ENCODE assay signal across 1 cellular context in the genomic region with DNA sequence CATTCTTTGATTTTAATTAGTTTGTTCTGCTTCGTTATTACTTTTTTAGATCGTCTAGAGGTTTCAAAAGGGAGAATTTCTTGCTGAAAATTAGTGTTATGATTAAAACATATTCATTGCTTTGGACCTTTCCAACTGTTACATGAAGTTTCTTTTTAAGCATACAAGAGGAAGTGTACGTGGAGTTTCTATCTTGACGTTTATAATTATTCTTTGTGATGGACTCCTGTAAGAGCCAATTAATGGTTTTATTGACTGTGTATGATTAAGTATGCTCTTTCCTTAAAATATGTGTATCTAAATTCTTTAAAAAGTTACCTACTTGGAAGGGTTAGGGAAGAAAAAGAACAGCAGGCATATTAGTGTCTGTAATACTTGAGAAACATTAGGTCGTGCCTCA.
TF ChIP-seq lines count a peak whose summit lies in the region.

No MANE protein-coding gene starts in this region.

TF ChIP-seq in GM12878, 131 proteins besides CTCF, POLR2A, EP300 and RAD21:
- peak; percentile 33; the same call in 1 of the 2 replicates for TF ChIP-seq MTA2 (IDR thresholded peaks at IDR 0.05; ENCODE audit: low read depth)
- peak; percentile 27; the same call in 1 of the 2 replicates for TF ChIP-seq SPI1 (IDR thresholded peaks at IDR 0.05; ENCODE audit: borderline replicate concordance, insufficient read depth, low read depth, low read length)
- no peak for TF ChIP-seq TARDBP (IDR thresholded peaks at IDR 0.05; ENCODE audit: borderline replicate concordance)
- TF ChIP-seq FOS (IDR thresholded peaks at IDR 0.05; ENCODE audit: borderline replicate concordance, extremely low read depth, insufficient read length): no peak
- TF ChIP-seq, protein P1, sequence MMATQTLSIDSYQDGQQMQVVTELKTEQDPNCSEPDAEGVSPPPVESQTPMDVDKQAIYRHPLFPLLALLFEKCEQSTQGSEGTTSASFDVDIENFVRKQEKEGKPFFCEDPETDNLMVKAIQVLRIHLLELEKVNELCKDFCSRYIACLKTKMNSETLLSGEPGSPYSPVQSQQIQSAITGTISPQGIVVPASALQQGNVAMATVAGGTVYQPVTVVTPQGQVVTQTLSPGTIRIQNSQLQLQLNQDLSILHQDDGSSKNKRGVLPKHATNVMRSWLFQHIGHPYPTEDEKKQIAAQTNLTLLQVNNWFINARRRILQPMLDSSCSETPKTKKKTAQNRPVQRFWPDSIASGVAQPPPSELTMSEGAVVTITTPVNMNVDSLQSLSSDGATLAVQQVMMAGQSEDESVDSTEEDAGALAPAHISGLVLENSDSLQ (IDR thresholded peaks at IDR 0.05): peak; percentile 90
- no peak for TF ChIP-seq NRF1 (conservative IDR thresholded peaks at IDR 0.05; ENCODE audit: low read depth, low read length)
TF ChIP-seq in GM12878: peak in this region for 3.
